In the genomic region with DNA sequence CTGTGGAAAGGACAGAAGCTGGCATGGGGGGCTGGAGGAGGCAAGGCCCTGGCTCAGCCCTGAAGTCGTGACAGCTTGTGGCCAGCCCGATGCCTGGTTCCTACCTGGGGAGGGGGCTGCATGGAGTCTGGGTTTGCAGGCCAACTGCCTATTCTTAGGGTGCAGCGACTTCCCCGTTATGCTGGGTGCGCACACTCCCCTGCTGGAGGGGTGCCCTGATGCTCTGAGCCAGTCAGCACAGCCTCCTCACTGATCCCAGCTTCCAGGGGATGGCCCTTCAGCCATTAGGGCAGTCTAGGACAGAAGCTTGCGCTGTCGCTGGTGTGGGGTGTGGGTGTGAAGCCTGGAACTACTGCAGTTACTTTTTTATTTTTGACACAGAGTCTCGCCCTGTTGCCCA, we compare ENCODE assay signal across 17 cellular contexts. TPM values are rescaled to one million over a fixed set of nuclear protein-coding genes. Genes with fewer than 3 reads are reported as not detected.
A peak's percentile ranks its signal among the peaks of the same experiment; 100 is the strongest.
DNase-seq lines count a peak whose midpoint lies in the region; FAIRE-seq and TF ChIP-seq lines count a peak whose summit lies in the region.
"Had no signal": no experiment of that assay in that cellular context is flagged by ENCODE, and none has a peak within 500 bp of the region (broad histone marks: within the 10 kb centered on the region; RNA-seq: fewer than 3 reads in every experiment).

No MANE protein-coding gene starts in this region.

- H3K4me1 ChIP-seq in neuronal stem cell (ENCODE audit: control insufficient read depth in 2 of 2, insufficient read depth in 1 of 2, low read depth in 1 of 2, low read length in 2 of 2) = peaks cover 9 to 18% of the 10 kb centered on the region in 2 donors

- peak overlapping the region; percentile 16 for H2BK12ac ChIP-seq in neuronal stem cell (ENCODE audit: low read length)

- no peak for FAIRE-seq in D721Med (lab: Jason Lieb, UNC)

- intact Hi-C loops in dorsolateral prefrontal cortex (cut with DNase I) = no loop called here

- peak overlapping the region; percentile 10 for H2AK5ac ChIP-seq in neuronal stem cell (ENCODE audit: low read depth, low read length)

- peak; percentile 3 for DNase-seq in activated CD4-positive, alpha-beta T cell treated with anti-CD3 and anti-CD28 coated beads for 1 hour
- DNase-seq in activated CD4-positive, alpha-beta T cell treated with anti-CD3 and anti-CD28 coated beads, Interleukin-2, amount 50 U/mL, for 1 hour = no peak
- DNase-seq in dorsolateral prefrontal cortex (peak in 2 of 10 donors; percentile 12 to 24), neuronal stem cell (ENCODE audit: low spot score) (no peak), ureter (ENCODE audit: low spot score) (peak; percentile 34), D721Med (ENCODE audit: insufficient read length, low spot score) (no peak), NCI-H1417 (lab: John Stamatoyannopoulos, UW) (no peak)
- DNase-seq in activated T-cell treated with anti-CD3 and anti-CD28 coated beads, Interleukin-2, amount 50 U/mL, for 1 hour = no peak
- DNase-seq: COR-L47, H7, MG63, NCI-H1105 treated with DMSO at 0.1 percent for 48 hours, NCI-H187 treated with DMSO at 0.1 percent for 48 hours, NCI-H446, NCI-H748 treated with DMSO at 0.1 percent for 48 hours had no signal

- no peaks in the 10 kb centered on the region for H3K79me1 ChIP-seq in neuronal stem cell (ENCODE audit: low read depth, low read length)

- no CpG with 5 or more reads among the region's 8 CpGs for WGBS in neuronal stem cell (ENCODE audit: extremely low coverage in 2 of 2, insufficient read length in 2 of 2, insufficient replicate concordance in 1 of 2), 2 donors

- no peak overlapping the region for H4K8ac ChIP-seq in neuronal stem cell (ENCODE audit: low read depth, low read length)

- no peak overlapping the region for H3K14ac ChIP-seq in neuronal stem cell (ENCODE audit: low read length)

- TF ChIP-seq CTCF in dorsolateral prefrontal cortex (IDR thresholded peaks at IDR 0.05 in 54 of 56, conservative IDR thresholded peaks at IDR 0.05 in 2 of 56; ENCODE audit: low read depth in 1 of 56, partially characterized antibody in 56 of 56) = no peak
- no peak for TF ChIP-seq CTCF in D721Med (IDR thresholded peaks at IDR 0.05; ENCODE audit: insufficient read depth, missing control alignments)

- H3K9me3 ChIP-seq in neuronal stem cell (replicated peaks in 1 of 2; ENCODE audit: control insufficient read depth in 2 of 2, insufficient read depth in 1 of 2, low read depth in 1 of 2, low read length in 2 of 2) = no peaks in the 10 kb centered on the region
- H3K9me3 ChIP-seq: MG63 had no signal

- H3K27ac ChIP-seq in dorsolateral prefrontal cortex (peak overlapping the region in 33 of 59 donors; percentile 5 to 86 (median 59)), neuronal stem cell (replicated peaks; ENCODE audit: low read length) (no peak overlapping the region)
- H3K27ac ChIP-seq: C4-2B, KMS-11 had no signal

- H3K4me2 ChIP-seq in neuronal stem cell (ENCODE audit: insufficient read depth, low read length, poor library complexity, severe bottlenecking) = no peak overlapping the region
- H3K4me2 ChIP-seq: KMS-11 had no signal

- no peak overlapping the region for H4K91ac ChIP-seq in neuronal stem cell (ENCODE audit: low read depth, low read length, poor library complexity)

- H3K27me3 ChIP-seq in dorsolateral prefrontal cortex (peaks cover 0 to 28% (median 3%) of the 10 kb centered on the region in 45 donors), neuronal stem cell (ENCODE audit: control insufficient read depth in 3 of 3, insufficient read depth in 3 of 3, low read depth in 1 of 3, low read length in 3 of 3) (peaks cover 0 to 42% (median 0%) of the 10 kb centered on the region in 3 experiments)

- H3K23ac ChIP-seq in neuronal stem cell (ENCODE audit: low read depth, low read length, poor library complexity) = no peak overlapping the region

- H3K4me3 ChIP-seq in dorsolateral prefrontal cortex (no peak overlapping the region), neuronal stem cell (ENCODE audit: low read length in 2 of 2) (peak overlapping the region in 1 of 2 donors; percentile 37)
- H3K4me3 ChIP-seq: MG63 had no signal

- H3K36me3 ChIP-seq in neuronal stem cell (replicated peaks in 1 of 2; ENCODE audit: control insufficient read depth in 2 of 2, insufficient read depth in 2 of 2, low read length in 2 of 2) = no peaks in the 10 kb centered on the region
- H3K36me3 ChIP-seq: MG63 had no signal

- H2BK15ac ChIP-seq in neuronal stem cell (ENCODE audit: low read length) = no peak overlapping the region

- H3K4ac ChIP-seq in neuronal stem cell (ENCODE audit: low read length) = peak overlapping the region; percentile 90

- no peak overlapping the region for H2BK5ac ChIP-seq in neuronal stem cell (ENCODE audit: low read length)

- H2AFZ ChIP-seq in neuronal stem cell (ENCODE audit: low read length) = no peak overlapping the region

- H2BK120ac ChIP-seq in neuronal stem cell (ENCODE audit: low read depth, low read length) = no peak overlapping the region

- peak overlapping the region; percentile 69 for H3K18ac ChIP-seq in neuronal stem cell (ENCODE audit: low read length)

- H3K9ac ChIP-seq in neuronal stem cell (ENCODE audit: low read depth, low read length, poor library complexity) = no peak overlapping the region
- H3K9ac ChIP-seq: KMS-11 had no signal

RNA-seq across cellular contexts. Expression of gene SLC19A1, which starts 30.0 kb away (rescaled TPM):
- total RNA-seq in dorsolateral prefrontal cortex (10 to 100 TPM; 13.2 to 83.6 (median 28.1) TPM), ureter (23.0 TPM)
- polyA plus RNA-seq in neuronal stem cell (2013, experiment 1 of 2) = 16.6 TPM
- polyA plus RNA-seq in neuronal stem cell (2013, experiment 2 of 2) = 16.2 TPM

Comparison
In these comparisons a context has a peak if more than half of its experiments do, and no peak if none do; other contexts are left out.
1. DNase-seq: peak in activated CD4-positive, alpha-beta T cell treated with anti-CD3 and anti-CD28 coated beads for 1 hour (single experiment) and ureter (single experiment); none in activated CD4-positive, alpha-beta T cell treated with anti-CD3 and anti-CD28 coated beads, Interleukin-2, amount 50 U/mL, for 1 hour (single experiment), neuronal stem cell (single experiment), activated T-cell treated with anti-CD3 and anti-CD28 coated beads, Interleukin-2, amount 50 U/mL, for 1 hour (single experiment), D721Med (single experiment) and NCI-H1417 (0 of 3).